ENCODE assay signal across 17 cellular contexts in genomic region chr7:3927446-3928110, GRCh38.
DNase-seq lines count a peak whose midpoint lies in the region; ATAC-seq, FAIRE-seq and TF ChIP-seq lines count a peak whose summit lies in the region.
"Had no signal": no experiment of that assay in that cellular context is flagged by ENCODE, and none has a peak within 500 bp of the region (broad histone marks: within the 10 kb centered on the region; RNA-seq: fewer than 3 reads in every experiment).

No MANE protein-coding gene starts in this region.

- H3K9ac ChIP-seq in K562 (ENCODE audit: insufficient read depth in 1 of 2, low read depth in 2 of 2, low read length in 2 of 2) (no peak overlapping the region), MM.1S (ENCODE audit: low read length) (no peak overlapping the region)
- H3K9ac ChIP-seq: GM23248 had no signal

- H3K4me3 Mint-ChIP-seq in osteocyte (ENCODE audit: unreplicated experiment) = no peak overlapping the region
- H3K4me3 Mint-ChIP-seq in naive thymus-derived CD8-positive, alpha-beta T cell = no peak overlapping the region
- H3K4me3 Mint-ChIP-seq: B cell; CD4-positive, alpha-beta T cell had no signal

- no peak for ATAC-seq in K562
- no peak for ATAC-seq in naive thymus-derived CD8-positive, alpha-beta T cell

- H3K79me2 ChIP-seq in K562 (ENCODE audit: control insufficient read depth, insufficient read depth, low read length) = no peaks in the 10 kb centered on the region
- no peaks in the 10 kb centered on the region for H3K79me2 ChIP-seq in MM.1S (ENCODE audit: low read length)

- H2AFZ ChIP-seq in K562 (ENCODE audit: low read depth, low read length) = no peak overlapping the region
- no peak overlapping the region for H2AFZ ChIP-seq in MM.1S (ENCODE audit: low read length)
- H2AFZ ChIP-seq: GM23248 had no signal

- H3K27me3 ChIP-seq in K562 (ENCODE audit: control insufficient read depth in 2 of 2, insufficient read depth in 2 of 2, low read length in 2 of 2) (peaks cover 5 to 43% of the 10 kb centered on the region in 2 experiments; a peak in 3 of 5 replicates), MM.1S (replicated peaks; ENCODE audit: insufficient read depth, low read length) (no peaks in the 10 kb centered on the region)

- H3K36me3 Mint-ChIP-seq in osteocyte (ENCODE audit: unreplicated experiment) = no peaks in the 10 kb centered on the region
- H3K36me3 Mint-ChIP-seq in naive thymus-derived CD8-positive, alpha-beta T cell = no peaks in the 10 kb centered on the region

- under 1% methylated on average over 7 of the region's 7 CpGs for WGBS in K562 (ENCODE audit: insufficient coverage, low coverage, missing lambda C conversion rate)

- H3K27ac Mint-ChIP-seq in osteocyte (ENCODE audit: unreplicated experiment) = no peak overlapping the region
- H3K27ac Mint-ChIP-seq in naive thymus-derived CD8-positive, alpha-beta T cell = no peak overlapping the region
- H3K27ac Mint-ChIP-seq: B cell; CD4-positive, alpha-beta T cell had no signal

- H3K4me3 ChIP-seq in K562 (no peak overlapping the region), MM.1S (ENCODE audit: low read length) (no peak overlapping the region)
- H3K4me3 ChIP-seq: GM23248 had no signal

- DNase-seq in amniotic epithelial cell (ENCODE audit: low read depth) = peak; percentile 24
- DNase-seq in K562 (ENCODE audit: extremely low read depth in 1 of 4, low spot score in 3 of 4) = no peak
- DNase-seq in osteocyte (ENCODE audit: extremely low spot score, unreplicated experiment) = peak; percentile 54
- DNase-seq in urothelium cell line (ENCODE audit: low spot score) = no peak
- no peak for DNase-seq in MM.1S
- DNase-seq in naive thymus-derived CD8-positive, alpha-beta T cell = no peak
- DNase-seq in KG1 (lab: John Stamatoyannopoulos, UW) = no peak
- DNase-seq: C1 segment of cervical spinal cord; CD4-positive, alpha-beta T cell; DMS79 treated with DMSO at 0.1 percent for 48 hours; EL; GM23248 had no signal

- no peaks in the 10 kb centered on the region for H3F3A ChIP-seq in MM.1S (ENCODE audit: insufficient read depth, low read length)

- no peak overlapping the region for H3K4me2 ChIP-seq in K562 (ENCODE audit: insufficient read depth, low read length)
- no peak overlapping the region for H3K4me2 ChIP-seq in MM.1S (ENCODE audit: low read depth, low read length)

- in situ Hi-C loops in K562 (cut with MboI) = no loop called here

- intact Hi-C loops in K562 (cut with micrococcal nuclease) = no loop called here

- no peak for TF ChIP-seq RAD21 in K562 (CRISPR knock-in tag; conservative IDR thresholded peaks at IDR 0.05 in 1 of 2, IDR thresholded peaks at IDR 0.05 in 1 of 2)

- no peak for TF ChIP-seq POLR2A in K562 (conservative IDR thresholded peaks at IDR 0.05)

- no peaks in the 10 kb centered on the region for H3K27me3 Mint-ChIP-seq in osteocyte (ENCODE audit: unreplicated experiment)
- peaks cover 0 to 25% (median 16%) of the 10 kb centered on the region in 5 donors for H3K27me3 Mint-ChIP-seq in naive thymus-derived CD8-positive, alpha-beta T cell

- no peaks in the 10 kb centered on the region for H3K9me3 ChIP-seq in K562 (replicated peaks; ENCODE audit: control insufficient read depth, insufficient read depth, low read depth, low read length)
- H3K9me3 ChIP-seq in MM.1S (replicated peaks; ENCODE audit: insufficient read depth, low read length) = no peaks in the 10 kb centered on the region; the same call in 1 of the 2 replicates

- no peak overlapping the region for H3K27ac ChIP-seq in K562 (ENCODE audit: extremely low read depth, low read depth, low read length)
- no peak overlapping the region for H3K27ac ChIP-seq in MM.1S (ENCODE audit: low read length)
- H3K27ac ChIP-seq: GM23248 had no signal

- BruUV-seq in K562 (replicated peaks; lab: Mats Ljungman, UMichigan) = no TSS peak

- H3K9me1 ChIP-seq in K562 (ENCODE audit: control insufficient read depth, insufficient read depth, low read length) = no peaks in the 10 kb centered on the region

- peaks cover 6% of the 10 kb centered on the region for H3K4me1 Mint-ChIP-seq in osteocyte (ENCODE audit: unreplicated experiment)
- H3K4me1 Mint-ChIP-seq in naive thymus-derived CD8-positive, alpha-beta T cell = no peaks in the 10 kb centered on the region
- H3K4me1 Mint-ChIP-seq: B cell had no signal

- H3K36me3 ChIP-seq in K562 (ENCODE audit: control insufficient read depth, insufficient read depth, low read length) = no peaks in the 10 kb centered on the region
- H3K36me3 ChIP-seq in MM.1S (replicated peaks; ENCODE audit: insufficient read depth, low read length) = no peaks in the 10 kb centered on the region

- H3K9me2 ChIP-seq in MM.1S (replicated peaks; ENCODE audit: insufficient read depth, low read length) = no peaks in the 10 kb centered on the region

- H3K9me3 Mint-ChIP-seq in osteocyte (ENCODE audit: unreplicated experiment) = no peaks in the 10 kb centered on the region
- H3K9me3 Mint-ChIP-seq in naive thymus-derived CD8-positive, alpha-beta T cell = no peaks in the 10 kb centered on the region
- H3K9me3 Mint-ChIP-seq: CD4-positive, alpha-beta T cell had no signal

- CTCF ChIA-PET in K562 (lab: Yijun Ruan, JAX; ENCODE audit: low intra/inter-chr PET ratio) = no interaction called here

- no peak for TF ChIP-seq EP300 in K562 (IDR thresholded peaks at IDR 0.05; ENCODE audit: low read length)

- peak; percentile 23 for FAIRE-seq in K562 (lab: Jason Lieb, UNC)
- FAIRE-seq in urothelium cell line (lab: Jason Lieb, UNC) = peak; percentile 97
- FAIRE-seq: A204.1, G401.6, GM12891, H54 had no signal

- POLR2A ChIA-PET in K562 (lab: Yijun Ruan, JAX) = interaction anchor here (0.5 kb wide), 1 partner anchor 410 kb away, joined by 3 read pairs; no protein-coding TSS in a partner anchor
- POLR2A ChIA-PET in naive thymus-derived CD8-positive, alpha-beta T cell (lab: Charles Lee) = no interaction called here

- no peak for TF ChIP-seq CTCF in K562 (IDR thresholded peaks at IDR 0.05 in 2 of 3, conservative IDR thresholded peaks at IDR 0.05 in 1 of 3; ENCODE audit: insufficient read depth in 2 of 3, low read depth in 1 of 3, low read length in 3 of 3)
- TF ChIP-seq CTCF in osteocyte (IDR thresholded peaks at IDR 0.05) = no peak
- TF ChIP-seq CTCF in MM.1S (IDR thresholded peaks at IDR 0.05; ENCODE audit: low read length) = no peak

- H3K4me1 ChIP-seq in K562 (replicated peaks in 1 of 2; ENCODE audit: control insufficient read depth in 2 of 2, insufficient read depth in 2 of 2, low read length in 2 of 2) = no peaks in the 10 kb centered on the region
- H3K4me1 ChIP-seq in MM.1S (ENCODE audit: low read length) = no peaks in the 10 kb centered on the region

- no peaks in the 10 kb centered on the region; the same call in 1 of the 2 replicates for H4K20me1 ChIP-seq in K562 (replicated peaks; ENCODE audit: control insufficient read depth, insufficient read depth, low read length)
- H4K20me1 ChIP-seq in MM.1S (ENCODE audit: insufficient read depth, low read length) = no peaks in the 10 kb centered on the region

TF ChIP-seq in K562, 482 proteins besides CTCF, POLR2A, EP300 and RAD21 (continues in another document):
- TF ChIP-seq FOXA3 (CRISPR knock-in tag; conservative IDR thresholded peaks at IDR 0.05 in 1 of 2, IDR thresholded peaks at IDR 0.05 in 1 of 2) (no peak), ZNF280B (CRISPR knock-in tag; IDR thresholded peaks at IDR 0.05) (no peak), MXD1 (CRISPR knock-in tag; IDR thresholded peaks at IDR 0.05; ENCODE audit: borderline replicate concordance, poor library complexity, severe bottlenecking) (no peak), PYGO2 (tag; IDR thresholded peaks at IDR 0.05) (no peak), ZBTB49 (CRISPR knock-in tag; IDR thresholded peaks at IDR 0.05; ENCODE audit: borderline replicate concordance) (no peak), ZNF75A (CRISPR knock-in tag; IDR thresholded peaks at IDR 0.05) (no peak), GABPA (tag; conservative IDR thresholded peaks at IDR 0.05; ENCODE audit: low read depth) (no peak), SAP30 (IDR thresholded peaks at IDR 0.05; ENCODE audit: borderline replicate concordance, insufficient read depth, low read depth, low read length, poor library complexity, severe bottlenecking) (no peak), HMGN3 (IDR thresholded peaks at IDR 0.05; ENCODE audit: borderline replicate concordance, extremely low read depth, insufficient read length, low read depth, low read length) (no peak), KDM5B (IDR thresholded peaks at IDR 0.05; ENCODE audit: insufficient replicate concordance, low read depth, low read length) (no peak), ZZZ3 (IDR thresholded peaks at IDR 0.05) (no peak)

Comparison
In these comparisons a context has a peak if more than half of its experiments do, and no peak if none do; other contexts are left out.
1. DNase-seq: peak in amniotic epithelial cell (single experiment) and osteocyte (single experiment); none in K562 (0 of 4), urothelium cell line (single experiment), MM.1S (single experiment), naive thymus-derived CD8-positive, alpha-beta T cell (0 of 10) and KG1 (single experiment).